1 cellular context compared by ENCODE assay signal in genomic region chr11:77252555-77253270, GRCh38.
A peak's percentile ranks its signal among the peaks of the same experiment; 100 is the strongest.
TF ChIP-seq lines count a peak whose summit lies in the region.

No MANE protein-coding gene starts in this region.

TF ChIP-seq in liver, 16 proteins besides CTCF, POLR2A, EP300 and RAD21 (continued from another document):
- peak; percentile 90 for TF ChIP-seq REST (IDR thresholded peaks at IDR 0.05)
- peak; percentile 93 for TF ChIP-seq FOXA2 (IDR thresholded peaks at IDR 0.05)
- TF ChIP-seq NR2F2 (IDR thresholded peaks at IDR 0.05): no peak
- TF ChIP-seq GABPA (IDR thresholded peaks at IDR 0.05 in 1 of 2, conservative IDR thresholded peaks at IDR 0.05 in 1 of 2): peak in 1 of 2 donors; percentile 32
- TF ChIP-seq, protein P1, sequence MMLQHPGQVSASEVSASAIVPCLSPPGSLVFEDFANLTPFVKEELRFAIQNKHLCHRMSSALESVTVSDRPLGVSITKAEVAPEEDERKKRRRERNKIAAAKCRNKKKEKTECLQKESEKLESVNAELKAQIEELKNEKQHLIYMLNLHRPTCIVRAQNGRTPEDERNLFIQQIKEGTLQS (IDR thresholded peaks at IDR 0.05): no peak
- TF ChIP-seq HNF4A (conservative IDR thresholded peaks at IDR 0.05): peak; percentile 98 to 99
- peak; percentile 99 for TF ChIP-seq SP1 (IDR thresholded peaks at IDR 0.05)
